In the genomic region with DNA sequence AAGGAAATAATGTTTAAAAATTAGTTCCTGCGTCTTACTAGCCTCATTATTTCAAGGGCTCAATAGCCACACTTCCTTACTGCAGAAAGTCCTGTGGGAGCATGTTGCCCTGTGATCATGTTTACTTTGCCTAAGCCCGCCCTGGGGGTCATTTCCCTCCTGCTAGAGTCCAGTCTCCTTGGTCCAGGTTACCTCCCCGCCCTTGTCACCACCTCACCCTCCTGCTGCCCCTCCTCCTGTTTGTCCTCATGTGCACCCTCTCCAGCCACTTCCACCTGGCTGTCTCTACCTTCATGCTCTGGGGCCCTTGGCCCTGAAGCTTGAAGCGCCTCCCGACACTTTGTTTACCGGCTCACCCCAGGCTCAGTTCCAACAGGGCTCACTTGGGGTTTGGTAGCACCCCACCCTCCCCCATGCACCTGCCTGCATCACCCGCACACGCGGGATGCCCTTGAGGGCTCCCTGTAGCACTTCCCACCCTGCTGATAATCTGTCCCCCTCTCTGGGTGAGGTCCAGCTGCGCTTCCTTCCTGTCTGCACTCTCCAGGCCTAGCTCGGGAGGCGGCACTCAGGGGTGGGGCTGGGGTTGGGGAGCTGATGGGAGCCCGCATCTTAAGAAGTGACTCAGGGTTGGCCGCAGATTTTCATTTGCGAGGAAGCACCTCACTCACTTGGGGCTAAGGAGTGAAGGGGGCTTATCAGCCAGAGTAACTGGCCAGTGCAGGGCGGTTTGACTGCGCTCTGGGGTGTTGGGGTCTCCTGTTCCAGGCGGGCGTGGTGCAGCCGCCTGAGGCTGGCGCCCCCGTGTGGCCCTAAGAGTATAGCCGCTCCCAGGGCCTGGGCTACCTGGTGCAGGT, we compare ENCODE assay signal across 9 cellular contexts. TPM values are rescaled to one million over a fixed set of nuclear protein-coding genes. Genes with fewer than 3 reads are reported as not detected.
DNase-seq lines count a peak whose midpoint lies in the region; ATAC-seq, FAIRE-seq and TF ChIP-seq lines count a peak whose summit lies in the region.
"Had no signal": no experiment of that assay in that cellular context is flagged by ENCODE, and none has a peak within 500 bp of the region (broad histone marks: within the 10 kb centered on the region; RNA-seq: fewer than 3 reads in every experiment).

No MANE protein-coding gene starts in this region.

- H3K4me3 Mint-ChIP-seq in Caco-2 (ENCODE audit: unreplicated experiment) = peak overlapping the region; percentile 6
- H3K4me3 Mint-ChIP-seq in HFFc6 = no peak overlapping the region

- POLR2A ChIA-PET in Caco-2 (lab: Charles Lee) = no interaction called here
- POLR2A ChIA-PET in K562 (lab: Yijun Ruan, JAX) = interaction anchor here (0.9 kb wide), 1 partner anchor 13 kb away, joined by 7 read pairs; no protein-coding TSS in a partner anchor

- intact Hi-C loops in Caco-2 (cut with micrococcal nuclease; ENCODE audit: unreplicated experiment) (loop anchor here (2.0 kb wide), 2 partner anchors 27 to 37 kb away; no protein-coding TSS in a partner anchor), K562 (cut with micrococcal nuclease) (loop anchor here (5.0 kb wide), 1 partner anchor 37 kb away; no protein-coding TSS in a partner anchor), right lobe of liver (cut with DNase I) (loop anchor here (5.0 kb wide), 2 partner anchors 37 to 112 kb away; a partner anchor contains a TSS), posterior cingulate gyrus (cut with DNase I) (no loop called here)

- no peak overlapping the region for H3K4me3 ChIP-seq in Caco-2 (ENCODE audit: low read depth, low read length)
- no peak overlapping the region for H3K4me3 ChIP-seq in K562
- H3K4me3 ChIP-seq in right lobe of liver = no peak overlapping the region
- H3K4me3 ChIP-seq: SJSA1 had no signal

- H3K9ac ChIP-seq in K562 (ENCODE audit: insufficient read depth in 1 of 2, low read depth in 2 of 2, low read length in 2 of 2) = peak overlapping the region in 1 of 2 experiments; percentile 14; a peak in 1 of 4 replicates

- peak; percentile 88 to 94 for DNase-seq in Caco-2
- DNase-seq in HFFc6 = no peak
- DNase-seq in RPMI8226 = peak; percentile 97
- DNase-seq in K562 (ENCODE audit: extremely low read depth in 1 of 4, low spot score in 3 of 4) = peak; percentile 73 to 82 (median 79)
- peak; percentile 69 to 91 (median 88) for DNase-seq in right lobe of liver
- no peak for DNase-seq in posterior cingulate gyrus
- no peak for DNase-seq in nucleus accumbens (lab: John Stamatoyannopoulos, UW)

- H4K20me1 ChIP-seq in K562 (replicated peaks; ENCODE audit: control insufficient read depth, insufficient read depth, low read length) = no peaks in the 10 kb centered on the region

- H3K4me1 ChIP-seq in Caco-2 (peaks cover 36% of the 10 kb centered on the region), K562 (replicated peaks in 1 of 2; ENCODE audit: control insufficient read depth in 2 of 2, insufficient read depth in 2 of 2, low read length in 2 of 2) (peaks cover 0 to 14% of the 10 kb centered on the region in 2 experiments; a peak in 2 of 5 replicates), right lobe of liver (peaks cover 0 to 38% (median 19%) of the 10 kb centered on the region in 4 donors)
- H3K4me1 ChIP-seq: SJSA1 had no signal

- WGBS in K562 (ENCODE audit: insufficient coverage, low coverage, missing lambda C conversion rate) = 4% methylated on average over 18 of the region's 23 CpGs
- WGBS in right lobe of liver (ENCODE audit: insufficient coverage, low coverage, low lambda C conversion rate, missing lambda C conversion rate) = 5% methylated on average over 14 of the region's 23 CpGs

- peaks cover 26% of the 10 kb centered on the region for H3K4me1 Mint-ChIP-seq in Caco-2 (ENCODE audit: low read depth, unreplicated experiment)
- H3K4me1 Mint-ChIP-seq in HFFc6 (ENCODE audit: low read depth) = peaks cover 16% of the 10 kb centered on the region

- no peak overlapping the region for H3K27ac ChIP-seq in K562 (ENCODE audit: extremely low read depth, low read depth, low read length)
- H3K27ac ChIP-seq in right lobe of liver = peak overlapping the region; percentile 33 to 76 (median 68)
- H3K27ac ChIP-seq: SJSA1 had no signal

- no peaks in the 10 kb centered on the region for H3K36me3 ChIP-seq in Caco-2 (ENCODE audit: control insufficient read depth, insufficient read depth, low read length)
- no peaks in the 10 kb centered on the region for H3K36me3 ChIP-seq in K562 (ENCODE audit: control insufficient read depth, insufficient read depth, low read length)
- no peaks in the 10 kb centered on the region for H3K36me3 ChIP-seq in right lobe of liver
- H3K36me3 ChIP-seq: SJSA1 had no signal

- CTCF ChIA-PET in Caco-2 (lab: Charles Lee) = interaction anchor here (0.6 to 1.6 kb wide), 6 partner anchors 25 to 348 kb away, joined by 3 to 17 read pairs (median 5); no protein-coding TSS in a partner anchor
- CTCF ChIA-PET in K562 (lab: Yijun Ruan, JAX; ENCODE audit: low intra/inter-chr PET ratio) = interaction anchor here (2.6 kb wide), 1 partner anchor 94 kb away, joined by 11 read pairs; no protein-coding TSS in a partner anchor

- FAIRE-seq in K562 (lab: Jason Lieb, UNC) = no peak

- TF ChIP-seq POLR2A in K562 (conservative IDR thresholded peaks at IDR 0.05) = no peak
- TF ChIP-seq POLR2A in right lobe of liver (IDR thresholded peaks at IDR 0.05) = no peak

- no peaks in the 10 kb centered on the region for H3K9me1 ChIP-seq in K562 (ENCODE audit: control insufficient read depth, insufficient read depth, low read length)

- no peak overlapping the region for H3K4me2 ChIP-seq in K562 (ENCODE audit: insufficient read depth, low read length)

- no peak overlapping the region for H2AFZ ChIP-seq in K562 (ENCODE audit: low read depth, low read length)

- TF ChIP-seq EP300 in K562 (IDR thresholded peaks at IDR 0.05; ENCODE audit: low read length) = no peak

- H3K9me3 ChIP-seq in Caco-2 (no peaks in the 10 kb centered on the region), K562 (replicated peaks; ENCODE audit: control insufficient read depth, insufficient read depth, low read depth, low read length) (no peaks in the 10 kb centered on the region), right lobe of liver (no peaks in the 10 kb centered on the region)
- H3K9me3 ChIP-seq: SJSA1 had no signal

- H3K36me3 Mint-ChIP-seq in Caco-2 (ENCODE audit: insufficient read depth, unreplicated experiment) = no peaks in the 10 kb centered on the region
- no peaks in the 10 kb centered on the region for H3K36me3 Mint-ChIP-seq in HFFc6 (ENCODE audit: low read depth)

- ATAC-seq in K562 (peak; percentile 94), right lobe of liver (peak; percentile 75 to 82 (median 79)), HG03135 (IDR thresholded peaks at IDR 0.05; ENCODE audit: unreplicated experiment) (no peak)

- no peaks in the 10 kb centered on the region for H3K27me3 ChIP-seq in Caco-2 (replicated peaks; ENCODE audit: control insufficient read depth, insufficient read depth, low read length)
- peaks cover 13 to 53% of the 10 kb centered on the region in 2 experiments for H3K27me3 ChIP-seq in K562 (ENCODE audit: control insufficient read depth in 2 of 2, insufficient read depth in 2 of 2, low read length in 2 of 2)
- H3K27me3 ChIP-seq in right lobe of liver = no peaks in the 10 kb centered on the region

- H3K79me2 ChIP-seq in K562 (ENCODE audit: control insufficient read depth, insufficient read depth, low read length) = no peaks in the 10 kb centered on the region

- H3K9me3 Mint-ChIP-seq in Caco-2 (ENCODE audit: unreplicated experiment) (no peaks in the 10 kb centered on the region), HFFc6 (no peaks in the 10 kb centered on the region)

- peak in 1 of 2 experiments; percentile 36; a peak in 2 of 4 replicates for TF ChIP-seq RAD21 in K562 (CRISPR knock-in tag; conservative IDR thresholded peaks at IDR 0.05 in 1 of 2, IDR thresholded peaks at IDR 0.05 in 1 of 2)

- in situ Hi-C loops in K562 (cut with MboI) = loop anchor here (5.0 kb wide), 1 partner anchor 92 kb away; no protein-coding TSS in a partner anchor

- H3K27ac Mint-ChIP-seq in Caco-2 (ENCODE audit: unreplicated experiment) = peak overlapping the region; percentile 43
- no peak overlapping the region for H3K27ac Mint-ChIP-seq in HFFc6

- H3K27me3 Mint-ChIP-seq in Caco-2 (ENCODE audit: insufficient read depth, unreplicated experiment) (no peaks in the 10 kb centered on the region), HFFc6 (ENCODE audit: insufficient read depth) (peaks cover 24% of the 10 kb centered on the region)

- peak; percentile 54 to 57 for TF ChIP-seq CTCF in Caco-2 (IDR thresholded peaks at IDR 0.05; ENCODE audit: insufficient read depth in 1 of 2, low read depth in 1 of 2, low read length in 1 of 2, severe bottlenecking in 1 of 2, unreplicated experiment in 1 of 2)
- TF ChIP-seq CTCF in HFFc6 (IDR thresholded peaks at IDR 0.05) = peak; percentile 73
- TF ChIP-seq CTCF in K562 (IDR thresholded peaks at IDR 0.05 in 2 of 3, conservative IDR thresholded peaks at IDR 0.05 in 1 of 3; ENCODE audit: insufficient read depth in 2 of 3, low read depth in 1 of 3, low read length in 3 of 3) = peak; percentile 61 to 75 (median 72)
- peak; percentile 51 to 84 (median 75) for TF ChIP-seq CTCF in right lobe of liver (IDR thresholded peaks at IDR 0.05)

- BruUV-seq in Caco-2 (replicated peaks; lab: Mats Ljungman, UMichigan) (no TSS peak), K562 (replicated peaks; lab: Mats Ljungman, UMichigan) (no TSS peak)

RNA-seq across cellular contexts. Expression of a gene that starts 40.1 kb away (rescaled TPM):
- total RNA-seq in Caco-2 (2022) (not detected in 2 replicates), K562 (2014; rRNA removed) (not detected in 2 replicates), K562 (2014; rRNA removed; fragmentation: Illumina TruSeq; extraction: Trizol) (not detected in 2 replicates), K562 (2015; rRNA removed; fragmentation: Illumina TruSeq; extraction: Trizol) (not detected in 2 replicates), K562 (2021) (not detected in 2 replicates), right lobe of liver (not detected)
- not detected for total RNA-seq in HFFc6 (2021; fragmentation: NEBNext Ultra II Directional; extraction: Animal tissue kit (Norgen Biotek cat#: 25700))
- not detected in 2 replicates for total RNA-seq in K562 (2011; cell fraction: chromatin; rRNA removed; ENCODE audit: low replicate concordance)
- total RNA-seq in K562 (2011; cell fraction: nucleolus; rRNA removed) = 0.50 TPM in 1 of 2 replicates, not detected in the other
- not detected in 2 replicates for total RNA-seq in K562 (2011; cell fraction: nucleoplasm; rRNA removed)
- polyA plus RNA-seq in K562 (2011; rRNA removed) (not detected in 2 replicates), K562 (2014; fragmentation: Illumina TruSeq; extraction: Trizol) (not detected in 2 replicates), K562 (2014; fragmentation: Nextera tagmentation; extraction: Ambion mirVana) (not detected), K562 (2014; rRNA removed) (not detected in 2 replicates)
- polyA plus RNA-seq in K562 (2011; cell fraction: cytosol; rRNA removed) = not detected in 2 replicates
- 0.09 TPM in 1 of 2 replicates, not detected in the other for polyA plus RNA-seq in K562 (2011; cell fraction: nucleus; rRNA removed)
- polyA plus RNA-seq in K562 (2012) = not detected in 2 replicates
- polyA minus RNA-seq in K562 (2011; rRNA and poly(A)+ RNA removed) = not detected in 2 replicates
- polyA minus RNA-seq in K562 (2011; cell fraction: cytosol; rRNA and poly(A)+ RNA removed) = not detected in 2 replicates
- 0.27 TPM in 1 of 2 replicates, not detected in the other for polyA minus RNA-seq in K562 (2011; cell fraction: nucleus; rRNA and poly(A)+ RNA removed)
- total RNA-seq: SJSA1 had no signal

RNA-seq across cellular contexts. Expression of a gene that starts 49.8 kb away (rescaled TPM):
- 67.2 and 78.0 TPM in 2 replicates for total RNA-seq in Caco-2 (2022)
- total RNA-seq in HFFc6 (2021; fragmentation: NEBNext Ultra II Directional; extraction: Animal tissue kit (Norgen Biotek cat#: 25700)) = 10 to 100 TPM; 62.1 to 73.6 (median 66.6) TPM
- total RNA-seq in K562 (2011; cell fraction: chromatin; rRNA removed; ENCODE audit: low replicate concordance) = 24.2 and 53.2 TPM in 2 replicates
- 52.9 and 58.2 TPM in 2 replicates for total RNA-seq in K562 (2011; cell fraction: nucleolus; rRNA removed)
- 34.3 and 38.9 TPM in 2 replicates for total RNA-seq in K562 (2011; cell fraction: nucleoplasm; rRNA removed)
- 50.5 and 52.4 TPM in 2 replicates for total RNA-seq in K562 (2014; rRNA removed)
- total RNA-seq in K562 (2014; rRNA removed; fragmentation: Illumina TruSeq; extraction: Trizol) = 15.0 and 20.8 TPM in 2 replicates
- 29.7 and 31.8 TPM in 2 replicates for total RNA-seq in K562 (2015; rRNA removed; fragmentation: Illumina TruSeq; extraction: Trizol)
- 38.0 and 38.1 TPM in 2 replicates for total RNA-seq in K562 (2021)
- polyA plus RNA-seq in K562 (2011; rRNA removed) = 40.0 and 44.4 TPM in 2 replicates
- polyA plus RNA-seq in K562 (2011; cell fraction: cytosol; rRNA removed) = 44.9 and 61.0 TPM in 2 replicates
- polyA plus RNA-seq in K562 (2011; cell fraction: nucleus; rRNA removed) = 29.2 and 42.6 TPM in 2 replicates
- polyA plus RNA-seq in K562 (2012) = 36.2 and 43.3 TPM in 2 replicates
- 29.1 and 34.1 TPM in 2 replicates for polyA plus RNA-seq in K562 (2014; fragmentation: Illumina TruSeq; extraction: Trizol)
- polyA plus RNA-seq in K562 (2014; fragmentation: Nextera tagmentation; extraction: Ambion mirVana) = 1 to 10 TPM; 2.9 to 3.9 TPM
- 39.9 and 42.9 TPM in 2 replicates for polyA plus RNA-seq in K562 (2014; rRNA removed)
- 36.0 and 46.8 TPM in 2 replicates for polyA minus RNA-seq in K562 (2011; rRNA and poly(A)+ RNA removed)
- 12.4 and 14.5 TPM in 2 replicates for polyA minus RNA-seq in K562 (2011; cell fraction: cytosol; rRNA and poly(A)+ RNA removed)
- polyA minus RNA-seq in K562 (2011; cell fraction: nucleus; rRNA and poly(A)+ RNA removed) = 16.6 and 19.2 TPM in 2 replicates
- 10 to 100 TPM; 17.4 to 29.7 (median 21.0) TPM for total RNA-seq in right lobe of liver

Comparison
In these comparisons a context has a peak if more than half of its experiments do, and no peak if none do; other contexts are left out.
1. DNase-seq: peak in Caco-2 (2 of 2), RPMI8226 (single experiment), K562 (4 of 4) and right lobe of liver (3 of 3); none in HFFc6 (single experiment), posterior cingulate gyrus (0 of 10) and nucleus accumbens (0 of 56).
2. Peak in every context shown above with its lines, with median percentiles within 50 percentile points of each other: CTCF ChIP-seq.